In genomic region chr6:113405326-113406050, GRCh38 we compare ENCODE assay signal across 15 cellular contexts.
"Had no signal": no experiment of that assay in that cellular context is flagged by ENCODE, and none has a peak within 500 bp of the region (broad histone marks: within the 10 kb centered on the region; RNA-seq: fewer than 3 reads in every experiment).

No MANE protein-coding gene starts in this region.

- FAIRE-seq: small intestine had no signal

- H3K27ac ChIP-seq: ascending aorta, lower lobe of right lung, right atrium auricular region had no signal

- H3K9me3 ChIP-seq: ascending aorta, lower lobe of right lung, right atrium auricular region, uterus had no signal

- H3K4me3 ChIP-seq: ascending aorta, lower lobe of right lung, right atrium auricular region, uterus had no signal

- H3K36me3 ChIP-seq: ascending aorta, lower lobe of right lung, right atrium auricular region, uterus had no signal

- H3K36me3 Mint-ChIP-seq: activated CD4-positive, alpha-beta memory T cell treated with anti-CD3 and anti-CD28 coated beads for 36 hours; activated naive CD8-positive, alpha-beta T cell treated with anti-CD3 and anti-CD28 coated beads for 36 hours; naive B cell had no signal

- H3K9me3 Mint-ChIP-seq: activated CD4-positive, alpha-beta memory T cell treated with anti-CD3 and anti-CD28 coated beads for 36 hours; activated naive CD8-positive, alpha-beta T cell treated with anti-CD3 and anti-CD28 coated beads for 36 hours; naive B cell had no signal

- H3K27ac Mint-ChIP-seq: activated CD4-positive, alpha-beta memory T cell treated with anti-CD3 and anti-CD28 coated beads for 36 hours; activated naive CD8-positive, alpha-beta T cell treated with anti-CD3 and anti-CD28 coated beads for 36 hours; naive B cell had no signal

- H3K27me3 Mint-ChIP-seq: activated CD4-positive, alpha-beta memory T cell treated with anti-CD3 and anti-CD28 coated beads for 36 hours; activated naive CD8-positive, alpha-beta T cell treated with anti-CD3 and anti-CD28 coated beads for 36 hours had no signal

- H3K4me1 Mint-ChIP-seq: activated naive CD8-positive, alpha-beta T cell treated with anti-CD3 and anti-CD28 coated beads for 36 hours had no signal

- DNase-seq: activated CD4-positive, alpha-beta memory T cell treated with anti-CD3 and anti-CD28 coated beads for 36 hours; activated CD4-positive, alpha-beta T cell treated with anti-CD3 and anti-CD28 coated beads for 1 hour; activated gamma-delta T cell treated with Interleukin-2 at 50 U/mL for 16 hours; activated naive CD8-positive, alpha-beta T cell treated with anti-CD3 and anti-CD28 coated beads for 36 hours; activated T-cell treated with anti-CD3 and anti-CD28 coated beads, Interleukin-2, amount 50 U/mL, for 48 hours; glutamatergic neuron; left cardiac atrium; lower lobe of right lung; midbrain; naive B cell; small intestine; T-helper 9 cell; uterus had no signal

- H3K27me3 ChIP-seq: ascending aorta, right atrium auricular region, uterus had no signal

- H3K4me3 Mint-ChIP-seq: activated CD4-positive, alpha-beta memory T cell treated with anti-CD3 and anti-CD28 coated beads for 36 hours; activated naive CD8-positive, alpha-beta T cell treated with anti-CD3 and anti-CD28 coated beads for 36 hours had no signal

- H3K4me1 ChIP-seq: ascending aorta, right atrium auricular region, uterus had no signal
